Comparison of ENCODE assay signal across 1 cellular context in genomic region chr9:117334101-117334500, GRCh38.
TF ChIP-seq lines count a peak whose summit lies in the region.

No MANE protein-coding gene starts in this region.

TF ChIP-seq in HCT116, 20 proteins besides CTCF, POLR2A, EP300 and RAD21 (continued from another document):
- TF ChIP-seq REST (IDR thresholded peaks at IDR 0.05; ENCODE audit: low read depth) (peak; percentile 13; the same call in 1 of the 2 replicates), JUND (IDR thresholded peaks at IDR 0.05) (no peak)
